ENCODE assay signal across 1 cellular context in the genomic region with DNA sequence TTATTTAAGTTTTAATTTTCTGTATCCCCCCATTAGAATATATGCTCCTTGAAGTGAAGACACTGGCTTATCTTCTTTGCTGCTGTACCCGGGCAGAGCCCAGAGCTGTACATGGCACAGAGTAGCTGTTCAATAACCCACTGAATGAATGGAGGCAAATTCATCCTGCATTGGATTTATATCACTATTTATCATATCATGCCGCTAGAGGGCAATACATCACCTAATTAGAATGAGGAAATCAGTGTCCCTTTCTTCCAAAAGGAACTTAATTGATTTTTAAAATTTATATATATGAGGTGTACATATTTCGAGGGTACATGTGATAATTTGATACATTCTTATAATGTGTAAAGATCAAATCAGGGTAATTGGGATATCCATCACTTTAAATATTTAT.
TF ChIP-seq lines count a peak whose summit lies in the region.

No MANE protein-coding gene starts in this region.

TF ChIP-seq in GM23338, 12 proteins besides CTCF, POLR2A, EP300 and RAD21 (continued from another document):
- TF ChIP-seq, protein P1, sequence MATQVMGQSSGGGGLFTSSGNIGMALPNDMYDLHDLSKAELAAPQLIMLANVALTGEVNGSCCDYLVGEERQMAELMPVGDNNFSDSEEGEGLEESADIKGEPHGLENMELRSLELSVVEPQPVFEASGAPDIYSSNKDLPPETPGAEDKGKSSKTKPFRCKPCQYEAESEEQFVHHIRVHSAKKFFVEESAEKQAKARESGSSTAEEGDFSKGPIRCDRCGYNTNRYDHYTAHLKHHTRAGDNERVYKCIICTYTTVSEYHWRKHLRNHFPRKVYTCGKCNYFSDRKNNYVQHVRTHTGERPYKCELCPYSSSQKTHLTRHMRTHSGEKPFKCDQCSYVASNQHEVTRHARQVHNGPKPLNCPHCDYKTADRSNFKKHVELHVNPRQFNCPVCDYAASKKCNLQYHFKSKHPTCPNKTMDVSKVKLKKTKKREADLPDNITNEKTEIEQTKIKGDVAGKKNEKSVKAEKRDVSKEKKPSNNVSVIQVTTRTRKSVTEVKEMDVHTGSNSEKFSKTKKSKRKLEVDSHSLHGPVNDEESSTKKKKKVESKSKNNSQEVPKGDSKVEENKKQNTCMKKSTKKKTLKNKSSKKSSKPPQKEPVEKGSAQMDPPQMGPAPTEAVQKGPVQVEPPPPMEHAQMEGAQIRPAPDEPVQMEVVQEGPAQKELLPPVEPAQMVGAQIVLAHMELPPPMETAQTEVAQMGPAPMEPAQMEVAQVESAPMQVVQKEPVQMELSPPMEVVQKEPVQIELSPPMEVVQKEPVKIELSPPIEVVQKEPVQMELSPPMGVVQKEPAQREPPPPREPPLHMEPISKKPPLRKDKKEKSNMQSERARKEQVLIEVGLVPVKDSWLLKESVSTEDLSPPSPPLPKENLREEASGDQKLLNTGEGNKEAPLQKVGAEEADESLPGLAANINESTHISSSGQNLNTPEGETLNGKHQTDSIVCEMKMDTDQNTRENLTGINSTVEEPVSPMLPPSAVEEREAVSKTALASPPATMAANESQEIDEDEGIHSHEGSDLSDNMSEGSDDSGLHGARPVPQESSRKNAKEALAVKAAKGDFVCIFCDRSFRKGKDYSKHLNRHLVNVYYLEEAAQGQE (IDR thresholded peaks at IDR 0.05; ENCODE audit: unreplicated experiment) = no peak
- TF ChIP-seq EZH2 (IDR thresholded peaks at IDR 0.05; ENCODE audit: low read depth, unreplicated experiment) = no peak
